Comparison of ENCODE assay signal across 8 cellular contexts in genomic region chrX:132023117-132023895, GRCh38. TPM values are rescaled to one million over a fixed set of nuclear protein-coding genes. Genes with fewer than 3 reads are reported as not detected.
DNase-seq lines count a peak whose midpoint lies in the region; ATAC-seq and TF ChIP-seq lines count a peak whose summit lies in the region.

Gene STK26, plus strand, starts transcription at chrX:132023302. Its CDS starts 316 bp downstream, at chrX:132023618.

- DNase-seq in ELF-1 (ENCODE audit: low read depth, low spot score) (peak; percentile 96), SJSA1 (ENCODE audit: low read depth in 1 of 2, low spot score in 2 of 2) (peak in 1 of 2 experiments; percentile 0), glomerular visceral epithelial cell (ENCODE audit: extremely low spot score) (peak; percentile 70), type B pancreatic cell (ENCODE audit: extremely low spot score, unreplicated experiment) (peak; percentile 90)
- DNase-seq in Jurkat, Clone E6-1 (ENCODE audit: low read depth, low spot score): peak; percentile 64
- peak; percentile 79 for DNase-seq in activated naive CD4-positive, alpha-beta T cell treated with Interleukin-2 at 50 U/mL for 16 hours

- H3K36me3 ChIP-seq in SJSA1: no peaks in the 10 kb centered on the region
- no peaks in the 10 kb centered on the region for H3K36me3 ChIP-seq in parathyroid adenoma (ENCODE audit: control insufficient read depth, insufficient read depth, low read length)

- peak within 1 kb of the TSS; percentile 70 for H3K4me2 ChIP-seq in parathyroid adenoma (ENCODE audit: low read length)

- peaks cover 2% of the 10 kb centered on the region for H3K79me2 ChIP-seq in parathyroid adenoma

- peak within 1 kb of the TSS; percentile 94 for H3K27ac Mint-ChIP-seq in type B pancreatic cell

- no peaks in the 10 kb centered on the region for H3K27me3 Mint-ChIP-seq in type B pancreatic cell

- H3K27ac ChIP-seq in SJSA1 (no peak within 1 kb of the TSS), parathyroid adenoma (peak within 1 kb of the TSS; percentile 43)

- H3K4me1 ChIP-seq in SJSA1 (replicated peaks): no peaks in the 10 kb centered on the region; the same call in 1 of the 2 replicates
- H3K4me1 ChIP-seq in parathyroid adenoma: no peaks in the 10 kb centered on the region

- H3K36me3 Mint-ChIP-seq in type B pancreatic cell: peaks cover 7% of the 10 kb centered on the region

- H3K9me3 ChIP-seq in SJSA1 (replicated peaks) (no peaks in the 10 kb centered on the region), parathyroid adenoma (ENCODE audit: control insufficient read depth, low read length) (no peaks in the 10 kb centered on the region)

- peak within 1 kb of the TSS; percentile 78 for H2AFZ ChIP-seq in parathyroid adenoma

- H3K4me3 Mint-ChIP-seq in type B pancreatic cell: peak within 1 kb of the TSS; percentile 100

- peak; percentile 78 for ATAC-seq in GM21717 (IDR thresholded peaks at IDR 0.05; ENCODE audit: unreplicated experiment)

- TF ChIP-seq CTCF in parathyroid adenoma (IDR thresholded peaks at IDR 0.05) (no peak), type B pancreatic cell (conservative IDR thresholded peaks at IDR 0.05) (no peak)

- peaks cover 33% of the 10 kb centered on the region for H3K4me1 Mint-ChIP-seq in type B pancreatic cell (ENCODE audit: unreplicated experiment)

- H3K9me3 Mint-ChIP-seq in type B pancreatic cell: no peaks in the 10 kb centered on the region

- H3K27me3 ChIP-seq in SJSA1 (replicated peaks) (peaks cover 13% of the 10 kb centered on the region), parathyroid adenoma (ENCODE audit: control insufficient read depth, insufficient read depth, low read length) (no peaks in the 10 kb centered on the region)

- peak within 1 kb of the TSS; percentile 70 for H3K4me3 ChIP-seq in Jurkat, Clone E6-1 (ENCODE audit: low read length)
- 0 out of 2 replicates have a peak within 1 kb of the TSS, but pooled peaks have one; percentile 8 for H3K4me3 ChIP-seq in SJSA1
- H3K4me3 ChIP-seq in parathyroid adenoma (ENCODE audit: low read depth, low read length): peak within 1 kb of the TSS; percentile 60

- H3K9ac ChIP-seq in parathyroid adenoma: no peak within 1 kb of the TSS

RNA-seq across cellular contexts. Expression of gene STK26, which starts in this region (rescaled TPM):
- polyA plus RNA-seq in Jurkat, Clone E6-1 (2012; ENCODE audit: insufficient read depth, insufficient read length): 52.1 TPM
- 0.11 TPM in 1 of 2 replicates, not detected in the other for total RNA-seq in SJSA1 (2014; rRNA removed; shearing (Covaris generic))
- total RNA-seq in type B pancreatic cell (ENCODE audit: low replicate concordance): 50.6 and 64.3 TPM in 2 replicates

Comparison
In these comparisons a context has a peak if more than half of its experiments do, and no peak if none do; other contexts are left out.
1. RNA of gene STK26 (total RNA-seq): 50.6 to 64.3 TPM in type B pancreatic cell; 0.11 TPM in SJSA1; every median in the first group is over 10 times any median in the second.
2. H3K4me3 ChIP-seq: peak in every context shown above with its lines; median percentile 70 in Jurkat, Clone E6-1; 60 in parathyroid adenoma; 8 in SJSA1.